8 cellular contexts compared by ENCODE assay signal in the genomic region with DNA sequence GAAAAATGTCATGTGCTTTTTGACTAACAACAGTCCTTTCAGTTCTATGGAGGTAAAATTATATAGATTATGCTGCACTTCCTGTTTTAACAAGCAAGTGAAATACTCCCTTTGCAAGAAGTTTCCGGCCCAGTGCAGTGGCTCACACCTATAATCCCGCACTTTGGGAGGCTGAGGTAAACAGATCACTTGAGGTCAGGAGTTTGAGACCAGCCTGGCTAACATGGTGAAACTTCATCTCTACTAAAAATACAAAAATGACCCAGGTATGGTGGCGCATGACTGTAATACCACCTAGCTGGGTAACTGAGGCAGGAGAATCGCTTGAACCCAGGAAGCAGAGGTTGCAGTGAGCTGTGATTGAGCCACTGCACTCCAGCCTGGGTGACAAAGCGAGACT. TPM values are rescaled to one million over a fixed set of nuclear protein-coding genes. Genes with fewer than 3 reads are reported as not detected.
DNase-seq lines count a peak whose midpoint lies in the region; ATAC-seq and TF ChIP-seq lines count a peak whose summit lies in the region.
"Not testable (repeated sequence)": the region's sequence is repeated elsewhere in the genome, so short reads cannot be mapped to it uniquely, and the experiment has no call there.

No MANE protein-coding gene starts in this region.

- not testable (repeated sequence) for TF ChIP-seq CTCF in CD4-positive, alpha-beta T cell (IDR thresholded peaks at IDR 0.05)

- peaks cover 74% of the 10 kb centered on the region for H3K4me1 Mint-ChIP-seq in CD4-positive, alpha-beta T cell (ENCODE audit: low read depth)
- H3K4me1 Mint-ChIP-seq in stimulated activated naive B cell treated with anti-CD40 and anti-IgM and Interleukin-4, amounts not matched to agents 10 μg/mL and 1 μg/mL and 100 μg/mL, for 72 hours: peaks cover 41 to 86% of the 10 kb centered on the region in 2 donors

- peaks cover 22% of the 10 kb centered on the region for H3K36me3 Mint-ChIP-seq in CD4-positive, alpha-beta T cell (ENCODE audit: low read depth)
- H3K36me3 Mint-ChIP-seq in stimulated activated naive B cell treated with anti-CD40 and anti-IgM and Interleukin-4, amounts not matched to agents 10 μg/mL and 1 μg/mL and 100 μg/mL, for 72 hours: peaks cover 24 to 33% of the 10 kb centered on the region in 2 donors

- peak in 5 of 10 experiments; percentile 21 to 35 (median 33) for DNase-seq in CD4-positive, alpha-beta T cell
- DNase-seq in NOMO-1 treated with DMSO at 0.1 percent for 48 hours (lab: John Stamatoyannopoulos, UW; ENCODE audit: unreplicated experiment): peak; percentile 54
- DNase-seq in T-helper 22 cell (ENCODE audit: low read depth): peak; percentile 17
- peak; percentile 47 for DNase-seq in activated T-cell treated with anti-CD3 and anti-CD28 coated beads, Interleukin-2, amount 50 U/mL, for 1 hour
- DNase-seq in adipocyte (ENCODE audit: low read depth); left colon: not testable (repeated sequence)
- peak; percentile 37 for DNase-seq in stimulated activated naive B cell treated with anti-CD40 and anti-IgM and Interleukin-4, amounts not matched to agents 10 μg/mL and 1 μg/mL and 100 μg/mL, for 72 hours

- peak overlapping the region; percentile 85 for H3K4me3 Mint-ChIP-seq in CD4-positive, alpha-beta T cell
- peak overlapping the region; percentile 69 to 80 for H3K4me3 Mint-ChIP-seq in stimulated activated naive B cell treated with anti-CD40 and anti-IgM and Interleukin-4, amounts not matched to agents 10 μg/mL and 1 μg/mL and 100 μg/mL, for 72 hours

- H3K9me3 ChIP-seq in CD4-positive, alpha-beta T cell (ENCODE audit: control insufficient read depth, low read length); adipocyte (ENCODE audit: control insufficient read depth, low read length): not testable (repeated sequence)

- CTCF ChIA-PET in CD4-positive, alpha-beta T cell (lab: Charles Lee): interaction anchor here (1.2 to 1.6 kb wide), 2 partner anchors 10 to 13 kb away, joined by 3 to 4 read pairs; no protein-coding TSS in a partner anchor

- H3K27ac ChIP-seq in CD4-positive, alpha-beta T cell (ENCODE audit: low read depth, low read length): peak overlapping the region; percentile 38

- ATAC-seq in CD4-positive, alpha-beta T cell (ENCODE audit: poor library complexity): peak; percentile 76
- ATAC-seq in GM21825 (IDR thresholded peaks at IDR 0.05; ENCODE audit: unreplicated experiment) (peak; percentile 61), left colon (peak; percentile 54)
- peak; percentile 80 to 82 for ATAC-seq in stimulated activated naive B cell treated with anti-CD40 and anti-IgM and Interleukin-4, amounts not matched to agents 10 μg/mL and 1 μg/mL and 100 μg/mL, for 72 hours (replicated peaks)

- intact Hi-C loops in CD4-positive, alpha-beta T cell (cut with DNase I, micrococcal nuclease): loop anchor here in 1 of 2 experiments (2.0 kb wide), 1 partner anchor 20 kb away; the partner anchor contains the start of gene PPTC7
- intact Hi-C loops in left colon (cut with DNase I, micrococcal nuclease): not testable (repeated sequence)

- POLR2A ChIA-PET in CD4-positive, alpha-beta T cell (lab: Charles Lee): interaction anchor here (0.6 to 2.8 kb wide), 10 partner anchors 10 to 113 kb away, joined by 3 to 20 read pairs (median 6); partner anchors contain the start of genes ARPC3, FAM216A, GPN3 and RAD9B

- H3K4me1 ChIP-seq in adipocyte (ENCODE audit: control insufficient read depth, insufficient read depth, low read length): peaks cover 64% of the 10 kb centered on the region

- not testable (repeated sequence) for H3K9me3 Mint-ChIP-seq in CD4-positive, alpha-beta T cell; stimulated activated naive B cell treated with anti-CD40 and anti-IgM and Interleukin-4, amounts not matched to agents 10 μg/mL and 1 μg/mL and 100 μg/mL, for 72 hours

- H3K36me3 ChIP-seq in adipocyte (ENCODE audit: control insufficient read depth, insufficient read depth, low read length, severe bottlenecking): not testable (repeated sequence)

- peak overlapping the region; percentile 97 for H3K27ac Mint-ChIP-seq in CD4-positive, alpha-beta T cell
- peak overlapping the region; percentile 98 for H3K27ac Mint-ChIP-seq in stimulated activated naive B cell treated with anti-CD40 and anti-IgM and Interleukin-4, amounts not matched to agents 10 μg/mL and 1 μg/mL and 100 μg/mL, for 72 hours

- H3K9ac ChIP-seq in adipocyte (ENCODE audit: low read length): peak overlapping the region; percentile 80

- not testable (repeated sequence) for H3K27me3 Mint-ChIP-seq in CD4-positive, alpha-beta T cell; stimulated activated naive B cell treated with anti-CD40 and anti-IgM and Interleukin-4, amounts not matched to agents 10 μg/mL and 1 μg/mL and 100 μg/mL, for 72 hours

- H3K27me3 ChIP-seq in CD4-positive, alpha-beta T cell (ENCODE audit: control insufficient read depth, insufficient read depth, low read length); adipocyte (replicated peaks; ENCODE audit: control insufficient read depth, insufficient read depth, low read length): not testable (repeated sequence)

- peak overlapping the region; percentile 19 for H3K4me3 ChIP-seq in adipocyte (ENCODE audit: low read length)

RNA-seq across cellular contexts. Expression of gene PPTC7, which starts 20.7 kb away (rescaled TPM):
- total RNA-seq in CD4-positive, alpha-beta T cell: 10 to 100 TPM; 53.8 to 54.8 TPM
- total RNA-seq in left colon: 10 to 100 TPM; 30.7 to 32.4 TPM

RNA-seq across cellular contexts. Expression of gene TCTN1, which starts 51.5 kb away (rescaled TPM):
- total RNA-seq in CD4-positive, alpha-beta T cell: 1 to 10 TPM; 5.0 to 5.5 TPM
- 1 to 10 TPM; 8.0 to 9.1 TPM for total RNA-seq in left colon
